9 cellular contexts compared by ENCODE assay signal in the genomic region with DNA sequence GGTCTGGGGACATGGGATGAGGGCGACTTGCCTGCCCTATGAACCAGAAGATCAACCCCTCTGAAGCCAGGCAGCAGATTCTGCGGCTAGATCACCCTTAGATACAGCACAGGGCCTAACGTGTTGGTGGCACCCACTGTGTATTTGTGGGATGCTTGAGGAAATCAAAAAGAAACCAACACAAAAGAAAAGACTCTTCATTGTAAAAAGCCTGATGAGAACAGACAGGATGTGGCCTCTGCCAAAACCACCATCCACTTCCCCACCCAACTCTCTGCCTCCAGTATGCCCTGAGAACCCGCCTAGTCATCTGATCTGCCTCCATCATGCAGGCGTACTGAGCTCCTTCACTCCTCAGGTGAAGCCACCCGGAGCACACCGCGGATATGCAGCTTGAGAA.
DNase-seq lines count a peak whose midpoint lies in the region; ATAC-seq lines count a peak whose summit lies in the region.
"Had no signal": no experiment of that assay in that cellular context is flagged by ENCODE, and none has a peak within 500 bp of the region (broad histone marks: within the 10 kb centered on the region; RNA-seq: fewer than 3 reads in every experiment).

No MANE protein-coding gene starts in this region.

- H3K36me3 Mint-ChIP-seq in activated CD4-positive, alpha-beta memory T cell treated with anti-CD3 and anti-CD28 coated beads for 36 hours: no peaks in the 10 kb centered on the region
- H3K36me3 Mint-ChIP-seq in effector memory CD8-positive, alpha-beta T cell (ENCODE audit: insufficient read depth): no peaks in the 10 kb centered on the region

- H3K27me3 Mint-ChIP-seq in activated CD4-positive, alpha-beta memory T cell treated with anti-CD3 and anti-CD28 coated beads for 36 hours: peaks cover 2% of the 10 kb centered on the region
- no peaks in the 10 kb centered on the region for H3K27me3 Mint-ChIP-seq in effector memory CD8-positive, alpha-beta T cell

- DNase-seq in activated CD4-positive, alpha-beta T cell treated with anti-CD3 and anti-CD28 coated beads for 1 hour: peak; percentile 14
- DNase-seq in activated CD4-positive, alpha-beta T cell treated with anti-CD3 and anti-CD28 coated beads, Interleukin-2, amount 50 U/mL, for 4 hours: no peak
- peak; percentile 68 for DNase-seq in activated CD4-positive, alpha-beta memory T cell treated with anti-CD3 and anti-CD28 coated beads for 36 hours
- peak; percentile 32 to 38 (median 33) for DNase-seq in effector memory CD8-positive, alpha-beta T cell
- peak; percentile 11 for DNase-seq in stimulated activated naive CD8-positive, alpha-beta T cell treated with anti-CD3 and anti-CD28 coated beads, Interleukin-15, Interleukin-2, amounts not matched to agents 100 U/mL and 50 U/mL, for 24 hours
- DNase-seq in HUDEP-2 (lab: John Stamatoyannopoulos, UW; ENCODE audit: unreplicated experiment in 76 of 76): no peak
- DNase-seq: gastrocnemius medialis had no signal

- H3K9me3 Mint-ChIP-seq in activated CD4-positive, alpha-beta memory T cell treated with anti-CD3 and anti-CD28 coated beads for 36 hours: peaks cover 11% of the 10 kb centered on the region
- no peaks in the 10 kb centered on the region for H3K9me3 Mint-ChIP-seq in effector memory CD8-positive, alpha-beta T cell

- H3K4me3 Mint-ChIP-seq in activated CD4-positive, alpha-beta memory T cell treated with anti-CD3 and anti-CD28 coated beads for 36 hours: no peak overlapping the region
- peak overlapping the region; percentile 47 to 65 for H3K4me3 Mint-ChIP-seq in effector memory CD8-positive, alpha-beta T cell

- peaks cover 26% of the 10 kb centered on the region for H3K4me1 Mint-ChIP-seq in activated CD4-positive, alpha-beta memory T cell treated with anti-CD3 and anti-CD28 coated beads for 36 hours (ENCODE audit: low read depth)
- peaks cover 18 to 25% of the 10 kb centered on the region in 2 donors for H3K4me1 Mint-ChIP-seq in effector memory CD8-positive, alpha-beta T cell (ENCODE audit: low read depth in 2 of 2)

- POLR2A ChIA-PET in activated CD4-positive, alpha-beta memory T cell treated with anti-CD3 and anti-CD28 coated beads for 36 hours (lab: Charles Lee): no interaction called here

- peak overlapping the region; percentile 42 for H3K27ac Mint-ChIP-seq in activated CD4-positive, alpha-beta memory T cell treated with anti-CD3 and anti-CD28 coated beads for 36 hours
- no peak overlapping the region for H3K27ac Mint-ChIP-seq in effector memory CD8-positive, alpha-beta T cell

- ATAC-seq in effector memory CD8-positive, alpha-beta T cell (replicated peaks): peak; percentile 93
- ATAC-seq in stimulated activated naive CD8-positive, alpha-beta T cell treated with anti-CD3 and anti-CD28 coated beads, Interleukin-15, Interleukin-2, amounts not matched to agents 100 U/mL and 50 U/mL, for 24 hours: peak; percentile 79
- no peak for ATAC-seq in GM18870 (IDR thresholded peaks at IDR 0.05; ENCODE audit: unreplicated experiment)
- no peak for ATAC-seq in esophagus mucosa
- ATAC-seq: gastrocnemius medialis had no signal

- intact Hi-C loops in activated CD4-positive, alpha-beta memory T cell treated with anti-CD3 and anti-CD28 coated beads for 36 hours (cut with micrococcal nuclease): no loop called here

- CTCF ChIA-PET in activated CD4-positive, alpha-beta memory T cell treated with anti-CD3 and anti-CD28 coated beads for 36 hours (lab: Charles Lee): no interaction called here

Comparison
In these comparisons a context has a peak if more than half of its experiments do, and no peak if none do; other contexts are left out.
1. DNase-seq: peak in activated CD4-positive, alpha-beta T cell treated with anti-CD3 and anti-CD28 coated beads for 1 hour (single experiment), activated CD4-positive, alpha-beta memory T cell treated with anti-CD3 and anti-CD28 coated beads for 36 hours (single experiment), effector memory CD8-positive, alpha-beta T cell (3 of 3) and stimulated activated naive CD8-positive, alpha-beta T cell treated with anti-CD3 and anti-CD28 coated beads, Interleukin-15, Interleukin-2, amounts not matched to agents 100 U/mL and 50 U/mL, for 24 hours (single experiment); none in activated CD4-positive, alpha-beta T cell treated with anti-CD3 and anti-CD28 coated beads, Interleukin-2, amount 50 U/mL, for 4 hours (0 of 2) and HUDEP-2 (0 of 76).
2. ATAC-seq: peak in effector memory CD8-positive, alpha-beta T cell (single experiment) and stimulated activated naive CD8-positive, alpha-beta T cell treated with anti-CD3 and anti-CD28 coated beads, Interleukin-15, Interleukin-2, amounts not matched to agents 100 U/mL and 50 U/mL, for 24 hours (single experiment); none in GM18870 (single experiment) and esophagus mucosa (single experiment).